In genomic region chr20:1307571-1307971, GRCh38 we compare ENCODE assay signal across 19 cellular contexts.
"Had no signal": no experiment of that assay in that cellular context is flagged by ENCODE, and none has a peak within 500 bp of the region (broad histone marks: within the 10 kb centered on the region; RNA-seq: fewer than 3 reads in every experiment).

No MANE protein-coding gene starts in this region.

- H3K4me3 ChIP-seq: psoas muscle, sigmoid colon, thoracic aorta, tibial nerve, upper lobe of left lung had no signal

- H3K9me3 ChIP-seq: psoas muscle, sigmoid colon, thoracic aorta, tibial nerve, upper lobe of left lung had no signal

- H3K27me3 ChIP-seq: sigmoid colon, tibial nerve, upper lobe of left lung had no signal

- H3K27me3 Mint-ChIP-seq: central memory CD8-positive, alpha-beta T cell; naive thymus-derived CD4-positive, alpha-beta T cell; stimulated activated naive B cell treated with anti-CD40 and anti-IgM and Interleukin-4, amounts not matched to agents 10 μg/mL and 1 μg/mL and 100 μg/mL, for 72 hours; stimulated activated naive CD8-positive, alpha-beta T cell treated with anti-CD3 and anti-CD28 coated beads, Interleukin-15, Interleukin-2, amounts not matched to agents 100 ng/mL and 50 ng/mL, for 24 hours had no signal

- H3K9me3 Mint-ChIP-seq: central memory CD8-positive, alpha-beta T cell; immature natural killer cell; mesothelial cell of epicardium; naive thymus-derived CD4-positive, alpha-beta T cell; neural crest cell; stimulated activated naive B cell treated with anti-CD40 and anti-IgM and Interleukin-4, amounts not matched to agents 10 μg/mL and 1 μg/mL and 100 μg/mL, for 72 hours; stimulated activated naive CD8-positive, alpha-beta T cell treated with anti-CD3 and anti-CD28 coated beads, Interleukin-15, Interleukin-2, amounts not matched to agents 100 ng/mL and 50 ng/mL, for 24 hours had no signal

- H3K36me3 Mint-ChIP-seq: mesothelial cell of epicardium had no signal

- H3K4me1 Mint-ChIP-seq: central memory CD8-positive, alpha-beta T cell; immature natural killer cell; mesothelial cell of epicardium had no signal

- H3K4me1 ChIP-seq: psoas muscle, sigmoid colon, tibial nerve, upper lobe of left lung had no signal

- DNase-seq: cortex of kidney; effector CD4-positive, alpha-beta T cell; hypothalamus; immature natural killer cell; islet precursor cell; mesenchymal stem cell; naive thymus-derived CD4-positive, alpha-beta T cell; psoas muscle; right cardiac atrium; sigmoid colon; stimulated activated CD4-positive, alpha-beta T cell treated with anti-CD3 and anti-CD28 coated beads, Interleukin-4, amount 100 ng/mL, for 4 hours; stimulated activated naive B cell treated with anti-CD40 and anti-IgM and Interleukin-4, amounts not matched to agents 10 μg/mL and 1 μg/mL and 100 μg/mL, for 72 hours had no signal

- H3K27ac ChIP-seq: psoas muscle, sigmoid colon, thoracic aorta, tibial nerve, upper lobe of left lung had no signal

- H3K27ac Mint-ChIP-seq: immature natural killer cell; mesothelial cell of epicardium; stimulated activated naive B cell treated with anti-CD40 and anti-IgM and Interleukin-4, amounts not matched to agents 10 μg/mL and 1 μg/mL and 100 μg/mL, for 72 hours; stimulated activated naive CD8-positive, alpha-beta T cell treated with anti-CD3 and anti-CD28 coated beads, Interleukin-15, Interleukin-2, amounts not matched to agents 100 ng/mL and 50 ng/mL, for 24 hours had no signal

- H3K4me3 Mint-ChIP-seq: central memory CD8-positive, alpha-beta T cell; immature natural killer cell; mesothelial cell of epicardium; naive thymus-derived CD4-positive, alpha-beta T cell; neural crest cell; stimulated activated naive B cell treated with anti-CD40 and anti-IgM and Interleukin-4, amounts not matched to agents 10 μg/mL and 1 μg/mL and 100 μg/mL, for 72 hours; stimulated activated naive CD8-positive, alpha-beta T cell treated with anti-CD3 and anti-CD28 coated beads, Interleukin-15, Interleukin-2, amounts not matched to agents 100 ng/mL and 50 ng/mL, for 24 hours had no signal
